Comparison of ENCODE assay signal across 22 cellular contexts in genomic region chr6:46888031-46888430, GRCh38. TPM values are rescaled to one million over a fixed set of nuclear protein-coding genes. Genes with fewer than 3 reads are reported as not detected.
DNase-seq lines count a peak whose midpoint lies in the region; ATAC-seq and TF ChIP-seq lines count a peak whose summit lies in the region.
"Had no signal": no experiment of that assay in that cellular context is flagged by ENCODE, and none has a peak within 500 bp of the region (broad histone marks: within the 10 kb centered on the region; RNA-seq: fewer than 3 reads in every experiment).

No MANE protein-coding gene starts in this region.

- H3K9me3 ChIP-seq in smooth muscle cell (replicated peaks; ENCODE audit: low read depth) = no peaks in the 10 kb centered on the region
- H3K9me3 ChIP-seq: tibial artery had no signal

- no peak overlapping the region for H3K4me3 ChIP-seq in fibroblast of pulmonary artery (replicated peaks; ENCODE audit: low read depth, low read length)
- no peak overlapping the region for H3K4me3 ChIP-seq in smooth muscle cell
- no peak overlapping the region for H3K4me3 ChIP-seq in foreskin fibroblast (ENCODE audit: low read depth in 1 of 2, low read length in 2 of 2)
- H3K4me3 ChIP-seq: tibial artery had no signal

- H3K27ac ChIP-seq in smooth muscle cell (ENCODE audit: low read depth) = peak overlapping the region; percentile 89
- H3K27ac ChIP-seq: tibial artery had no signal

- H2AFZ ChIP-seq in smooth muscle cell (ENCODE audit: low read depth) = no peak overlapping the region

- peak overlapping the region; percentile 27 for H3K4me2 ChIP-seq in smooth muscle cell

- TF ChIP-seq CTCF in fibroblast of pulmonary artery (IDR thresholded peaks at IDR 0.05; ENCODE audit: low read length, missing control alignments) (no peak), smooth muscle cell (IDR thresholded peaks at IDR 0.05; ENCODE audit: borderline replicate concordance, insufficient read depth, poor library complexity, severe bottlenecking) (no peak), foreskin fibroblast (IDR thresholded peaks at IDR 0.05; ENCODE audit: low read depth, low read length) (no peak), GM10266 (IDR thresholded peaks at IDR 0.05; ENCODE audit: control insufficient read depth, insufficient read depth, low read depth, missing control alignments) (no peak)

- H3K79me2 ChIP-seq in smooth muscle cell (ENCODE audit: low read depth) = no peaks in the 10 kb centered on the region

- DNase-seq in HT-29 (ENCODE audit: low spot score) (peak; percentile 10), amniotic epithelial cell (ENCODE audit: low read depth) (peak; percentile 11), fibroblast of pulmonary artery (ENCODE audit: low read depth) (peak; percentile 46), smooth muscle cell (lab: John Stamatoyannopoulos, UW; ENCODE audit: unreplicated experiment) (no peak), foreskin fibroblast (no peak), GM10266 (ENCODE audit: extremely low spot score) (no peak)
- DNase-seq: activated B cell treated with CpG ODN at 0.5 μM for 24 hours; activated CD8-positive, alpha-beta T cell treated with anti-CD3 and anti-CD28 coated beads, Interleukin-2, amount 10 ng/mL, durations not matched to agents 7 days and 5 days; CD8-positive, alpha-beta T cell; DMS79; hypothalamus; kidney; NCI-H1417; NCI-H2081 treated with DMSO at 0.1 percent for 48 hours; NCI-H510A; occipital lobe; stimulated activated CD4-positive, alpha-beta T cell treated with anti-CD3 and anti-CD28 coated beads, Interleukin-4, amount 100 ng/mL, for 24 hours; T1000; tibial artery had no signal

- peak overlapping the region; percentile 34 for H3K9ac ChIP-seq in smooth muscle cell (ENCODE audit: low read depth)

- no peak for ATAC-seq in GM21723 (IDR thresholded peaks at IDR 0.05; ENCODE audit: unreplicated experiment)
- ATAC-seq in GM19395 (IDR thresholded peaks at IDR 0.05; ENCODE audit: unreplicated experiment) = no peak
- ATAC-seq: activated CD8-positive, alpha-beta T cell treated with anti-CD3 and anti-CD28 coated beads, Interleukin-2, amount 10 ng/mL, durations not matched to agents 7 days and 5 days; CD8-positive, alpha-beta T cell had no signal

- H4K20me1 ChIP-seq in smooth muscle cell (ENCODE audit: low read depth) = no peaks in the 10 kb centered on the region

- 15% methylated on average over 3 of the region's 3 CpGs for WGBS in smooth muscle cell (ENCODE audit: low lambda C conversion rate)

- H3F3A ChIP-seq in smooth muscle cell (ENCODE audit: low read depth) = no peaks in the 10 kb centered on the region

- H3K4me1 ChIP-seq in smooth muscle cell (ENCODE audit: low read depth) = no peaks in the 10 kb centered on the region
- H3K4me1 ChIP-seq: tibial artery had no signal

- H3K27me3 ChIP-seq in smooth muscle cell (ENCODE audit: low read depth) = no peaks in the 10 kb centered on the region
- H3K27me3 ChIP-seq: tibial artery had no signal

- no peaks in the 10 kb centered on the region for H3K36me3 ChIP-seq in smooth muscle cell (ENCODE audit: low read depth)
- H3K36me3 ChIP-seq: tibial artery had no signal

RNA-seq across cellular contexts. Expression of gene ADGRF5, which starts 33.7 kb away (rescaled TPM):
- total RNA-seq in HT-29 (2014; rRNA removed; shearing (Covaris generic)) = 0.05 TPM in 1 of 2 replicates, not detected in the other
- total RNA-seq in smooth muscle cell = 0.13 TPM in 1 of 2 replicates, not detected in the other
- not detected in 2 replicates for polyA plus RNA-seq in smooth muscle cell
- total RNA-seq: activated B cell treated with CpG ODN at 0.5 μM for 24 hours; activated CD8-positive, alpha-beta T cell treated with anti-CD3 and anti-CD28 coated beads, Interleukin-2, amount 10 ng/mL, durations not matched to agents 7 days and 5 days; CD8-positive, alpha-beta T cell; H4 had no signal

Comparison
In these comparisons a context has a peak if more than half of its experiments do, and no peak if none do; other contexts are left out.
1. DNase-seq: peak in HT-29 (single experiment), amniotic epithelial cell (single experiment) and fibroblast of pulmonary artery (single experiment); none in smooth muscle cell (single experiment), foreskin fibroblast (0 of 2) and GM10266 (single experiment).